8 cellular contexts compared by ENCODE assay signal in genomic region chr9:76687861-76688374, GRCh38.
DNase-seq lines count a peak whose midpoint lies in the region; ATAC-seq, FAIRE-seq and TF ChIP-seq lines count a peak whose summit lies in the region.
"Had no signal": no experiment of that assay in that cellular context is flagged by ENCODE, and none has a peak within 500 bp of the region (broad histone marks: within the 10 kb centered on the region; RNA-seq: fewer than 3 reads in every experiment).

No MANE protein-coding gene starts in this region.

- DNase-seq in G401 (ENCODE audit: low spot score) (peak; percentile 45), MG63 (peak; percentile 76), pancreas (no peak), NCI-H2081 (lab: John Stamatoyannopoulos, UW) (no peak)
- DNase-seq in effector memory CD8-positive, alpha-beta T cell, result no peak
- DNase-seq in CD8-positive, alpha-beta memory T cell, result no peak

- CTCF ChIA-PET in CD8-positive, alpha-beta memory T cell (lab: Charles Lee), result no interaction called here

- no peak for TF ChIP-seq CTCF in pancreas (IDR thresholded peaks at IDR 0.05)

- H3K9me3 ChIP-seq in MG63 (no peaks in the 10 kb centered on the region), pancreas (no peaks in the 10 kb centered on the region)
- H3K9me3 ChIP-seq in CD8-positive, alpha-beta memory T cell (ENCODE audit: low read length), result no peaks in the 10 kb centered on the region

- FAIRE-seq in pancreas (lab: Jason Lieb, UNC), result no peak

- H3K4me1 ChIP-seq in pancreas, result no peaks in the 10 kb centered on the region
- no peaks in the 10 kb centered on the region for H3K4me1 ChIP-seq in CD8-positive, alpha-beta memory T cell (ENCODE audit: insufficient read depth, low read length)

- no peaks in the 10 kb centered on the region for H3K9me3 Mint-ChIP-seq in effector memory CD8-positive, alpha-beta T cell
- H3K9me3 Mint-ChIP-seq in CD8-positive, alpha-beta memory T cell, result no peaks in the 10 kb centered on the region
- H3K9me3 Mint-ChIP-seq: IgD-negative memory B cell had no signal

- in situ Hi-C loops in G401 (cut with HindIII; ENCODE audit: low sequenced_read_pairs), result no loop called here

- H3K4me3 ChIP-seq in MG63, result no peak overlapping the region
- H3K4me3 ChIP-seq in pancreas, result no peak overlapping the region
- H3K4me3 ChIP-seq in CD8-positive, alpha-beta memory T cell (ENCODE audit: low read length), result no peak overlapping the region

- H3K36me3 Mint-ChIP-seq in effector memory CD8-positive, alpha-beta T cell (ENCODE audit: insufficient read depth), result no peaks in the 10 kb centered on the region
- no peaks in the 10 kb centered on the region for H3K36me3 Mint-ChIP-seq in CD8-positive, alpha-beta memory T cell
- H3K36me3 Mint-ChIP-seq: IgD-negative memory B cell had no signal

- WGBS in pancreas, 2 donors, result 75 to 90% methylated on average over 4 of the region's 4 CpGs

- peaks cover 9 to 13% of the 10 kb centered on the region in 2 donors for H3K4me1 Mint-ChIP-seq in effector memory CD8-positive, alpha-beta T cell (ENCODE audit: low read depth in 2 of 2)
- H3K4me1 Mint-ChIP-seq in CD8-positive, alpha-beta memory T cell, result peaks cover 6 to 10% (median 7%) of the 10 kb centered on the region in 3 donors

- H3K27ac ChIP-seq in pancreas, result no peak overlapping the region
- H3K27ac ChIP-seq in CD8-positive, alpha-beta memory T cell (ENCODE audit: low read depth, low read length), result no peak overlapping the region

- H3K4me3 Mint-ChIP-seq in effector memory CD8-positive, alpha-beta T cell, result no peak overlapping the region
- H3K4me3 Mint-ChIP-seq in CD8-positive, alpha-beta memory T cell, result no peak overlapping the region
- H3K4me3 Mint-ChIP-seq: IgD-negative memory B cell had no signal

- H3K27me3 ChIP-seq in MG63, result no peaks in the 10 kb centered on the region
- H3K27me3 ChIP-seq in pancreas, result no peaks in the 10 kb centered on the region
- H3K27me3 ChIP-seq in CD8-positive, alpha-beta memory T cell (ENCODE audit: insufficient read depth, low read length, poor library complexity, severe bottlenecking), result no peaks in the 10 kb centered on the region

- POLR2A ChIA-PET in CD8-positive, alpha-beta memory T cell (lab: Charles Lee), result no interaction called here

- H3K27me3 Mint-ChIP-seq in effector memory CD8-positive, alpha-beta T cell, result peaks cover 19 to 31% of the 10 kb centered on the region in 2 donors
- H3K27me3 Mint-ChIP-seq in CD8-positive, alpha-beta memory T cell, result peaks cover 13 to 40% of the 10 kb centered on the region in 2 donors

- intact Hi-C loops in pancreas (cut with DNase I), result no loop called here

- H3K27ac Mint-ChIP-seq in effector memory CD8-positive, alpha-beta T cell, result peak overlapping the region in 1 of 2 donors; percentile 9
- H3K27ac Mint-ChIP-seq in CD8-positive, alpha-beta memory T cell, result no peak overlapping the region
- H3K27ac Mint-ChIP-seq: IgD-negative memory B cell had no signal

- H3K36me3 ChIP-seq in MG63 (no peaks in the 10 kb centered on the region), pancreas (no peaks in the 10 kb centered on the region)
- H3K36me3 ChIP-seq in CD8-positive, alpha-beta memory T cell (ENCODE audit: insufficient read depth, low read length), result no peaks in the 10 kb centered on the region

- ATAC-seq in effector memory CD8-positive, alpha-beta T cell (replicated peaks), result peak; percentile 57
- peak in 3 of 4 donors; percentile 47 to 56 (median 51) for ATAC-seq in pancreas
- no peak for ATAC-seq in GM19324 (IDR thresholded peaks at IDR 0.05; ENCODE audit: low FRiP score, unreplicated experiment)

Comparison
In these comparisons a context has a peak if more than half of its experiments do, and no peak if none do; other contexts are left out.
1. DNase-seq: peak in G401 (single experiment) and MG63 (single experiment); none in effector memory CD8-positive, alpha-beta T cell (0 of 3), pancreas (0 of 6), CD8-positive, alpha-beta memory T cell (0 of 5) and NCI-H2081 (0 of 2).